ENCODE assay signal across 1 cellular context in genomic region chr17:78896091-78896833, GRCh38.
TF ChIP-seq lines count a peak whose summit lies in the region.

No MANE protein-coding gene starts in this region.

TF ChIP-seq in K562, 482 proteins besides CTCF, POLR2A, EP300 and RAD21:
- TF ChIP-seq FOXJ3 (CRISPR knock-in tag; IDR thresholded peaks at IDR 0.05) (no peak), UBTF (IDR thresholded peaks at IDR 0.05; ENCODE audit: borderline replicate concordance in 1 of 2, low read depth in 2 of 2, low read length in 2 of 2) (peak; percentile 60 to 99; a peak in 3 of 4 replicates)
TF ChIP-seq in K562: peak in this region for 1.
